1 cellular context compared by ENCODE assay signal in genomic region chr16:4048481-4048880, GRCh38.
TF ChIP-seq lines count a peak whose summit lies in the region.

No MANE protein-coding gene starts in this region.

TF ChIP-seq in H1, 55 proteins besides CTCF, POLR2A, EP300 and RAD21:
- no peak for TF ChIP-seq CHD1 (IDR thresholded peaks at IDR 0.05; ENCODE audit: low read depth, low read length)
- TF ChIP-seq NRF1 (IDR thresholded peaks at IDR 0.05; ENCODE audit: low read depth, low read length): no peak
- no peak for TF ChIP-seq HDAC2 (IDR thresholded peaks at IDR 0.05; ENCODE audit: borderline replicate concordance in 1 of 2, low read depth in 2 of 2, low read length in 2 of 2)
- TF ChIP-seq CEBPB (IDR thresholded peaks at IDR 0.05; ENCODE audit: low read depth, low read length): no peak
- no peak for TF ChIP-seq RFX5 (IDR thresholded peaks at IDR 0.05; ENCODE audit: borderline replicate concordance, low read depth, low read length)
- TF ChIP-seq, protein P1, sequence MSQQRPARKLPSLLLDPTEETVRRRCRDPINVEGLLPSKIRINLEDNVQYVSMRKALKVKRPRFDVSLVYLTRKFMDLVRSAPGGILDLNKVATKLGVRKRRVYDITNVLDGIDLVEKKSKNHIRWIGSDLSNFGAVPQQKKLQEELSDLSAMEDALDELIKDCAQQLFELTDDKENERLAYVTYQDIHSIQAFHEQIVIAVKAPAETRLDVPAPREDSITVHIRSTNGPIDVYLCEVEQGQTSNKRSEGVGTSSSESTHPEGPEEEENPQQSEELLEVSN (IDR thresholded peaks at IDR 0.05): no peak
TF ChIP-seq in H1: peak in this region for 0.
